Comparison of ENCODE assay signal across 22 cellular contexts in the genomic region with DNA sequence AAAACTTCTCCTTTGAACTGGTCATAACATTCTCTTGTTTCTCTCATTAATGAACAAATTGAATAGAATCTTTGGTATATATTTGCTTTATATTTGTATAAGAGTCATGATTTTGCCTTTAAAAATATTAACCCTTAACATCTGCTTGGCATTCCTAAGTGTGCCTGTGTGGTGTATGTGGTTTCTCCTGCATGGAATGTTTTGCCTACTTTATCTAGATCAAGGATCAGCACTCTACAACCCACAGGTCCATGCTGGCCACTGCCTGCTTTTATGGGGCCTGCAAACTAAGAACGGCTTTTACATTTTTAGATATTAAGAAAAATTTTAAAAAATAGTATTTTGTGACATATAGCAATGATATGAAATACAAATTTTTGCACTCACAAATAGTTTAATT. TPM values are rescaled to one million over a fixed set of nuclear protein-coding genes. Genes with fewer than 3 reads are reported as not detected.
"Had no signal": no experiment of that assay in that cellular context is flagged by ENCODE, and none has a peak within 500 bp of the region (broad histone marks: within the 10 kb centered on the region; RNA-seq: fewer than 3 reads in every experiment).

No MANE protein-coding gene starts in this region.

- DNase-seq: effector CD4-positive, alpha-beta T cell; endodermal cell; erythroblast; foreskin keratinocyte; head of caudate nucleus; kidney; left cardiac atrium; left ventricle myocardium superior; mucosa of descending colon; naive thymus-derived CD8-positive, alpha-beta T cell; posterior cingulate gyrus; stimulated activated CD4-positive, alpha-beta T cell treated with anti-CD3 and anti-CD28 coated beads, Interleukin-2, amount 100 ng/mL, for 24 hours; stimulated activated CD4-positive, alpha-beta T cell treated with anti-CD3 and anti-CD28 coated beads, Interleukin-4, amount 100 ng/mL, for 4 hours; stimulated activated naive CD4-positive, alpha-beta T cell had no signal

- FAIRE-seq: endothelial cell of umbilical vein, kidney, urothelium cell line had no signal

- H3K27ac ChIP-seq: coronary artery, foreskin keratinocyte, hepatocyte, skin epidermis had no signal

- H3K9me3 Mint-ChIP-seq: type B pancreatic cell had no signal

- H3K4me2 ChIP-seq: hepatocyte had no signal

- H2AFZ ChIP-seq: hepatocyte had no signal

- H3K79me2 ChIP-seq: hepatocyte had no signal

- H3K27ac Mint-ChIP-seq: endodermal cell, type B pancreatic cell had no signal

- ATAC-seq: foreskin keratinocyte; left cardiac atrium; left ventricle myocardium superior; mucosa of descending colon; naive thymus-derived CD8-positive, alpha-beta T cell; sciatic nerve had no signal

- H3K4me3 Mint-ChIP-seq: endodermal cell, type B pancreatic cell had no signal

- H3K27me3 ChIP-seq: foreskin keratinocyte, hepatocyte had no signal

- H3K9me3 ChIP-seq: mucosa of descending colon had no signal

- H3K36me3 Mint-ChIP-seq: type B pancreatic cell had no signal

- H3K4me3 ChIP-seq: coronary artery, hepatocyte, lung, mucosa of descending colon, skin epidermis had no signal

RNA-seq across cellular contexts. Expression of gene LAMB4, which starts 4.3 kb away (rescaled TPM):
- total RNA-seq: endodermal cell had no signal
- polyA plus RNA-seq: naive thymus-derived CD8-positive, alpha-beta T cell had no signal
